Comparison of ENCODE assay signal across 8 cellular contexts in genomic region chr3:32399030-32399620, GRCh38. TPM values are rescaled to one million over a fixed set of nuclear protein-coding genes. Genes with fewer than 3 reads are reported as not detected.
DNase-seq lines count a peak whose midpoint lies in the region; ATAC-seq and TF ChIP-seq lines count a peak whose summit lies in the region.

No MANE protein-coding gene starts in this region.

- H3K79me1 ChIP-seq in IMR-90 (ENCODE audit: low read depth in 1 of 2, low read length in 2 of 2), result peaks cover 22 to 46% of the 10 kb centered on the region in 2 experiments

- POLR2A ChIA-PET in activated CD4-positive, alpha-beta T cell treated with anti-CD3 and anti-CD28 coated beads for 36 hours (lab: Charles Lee), result no interaction called here
- POLR2A ChIA-PET in IMR-90 (lab: Charles Lee; ENCODE audit: unreplicated experiment), result no interaction called here

- dilution Hi-C loops in IMR-90 (cut with HindIII; ENCODE audit: low sequenced_read_pairs, unreplicated experiment), result no loop called here

- TF ChIP-seq POLR2A in IMR-90 (IDR thresholded peaks at IDR 0.05; ENCODE audit: low read depth, low read length), result no peak

- H2BK20ac ChIP-seq in IMR-90 (ENCODE audit: low read depth, low read length), result no peak overlapping the region

- TF ChIP-seq CTCF in IMR-90 (conservative IDR thresholded peaks at IDR 0.05; ENCODE audit: low read depth, low read length), result peak; percentile 72
- peak; percentile 57 to 64 for TF ChIP-seq CTCF in fibroblast of lung (conservative IDR thresholded peaks at IDR 0.05 in 1 of 2, IDR thresholded peaks at IDR 0.05 in 1 of 2; ENCODE audit: low read depth in 1 of 2, low read length in 2 of 2)

- no peaks in the 10 kb centered on the region for H3K9me3 ChIP-seq in IMR-90 (ENCODE audit: control insufficient read depth, insufficient read depth, low read length)
- no peaks in the 10 kb centered on the region for H3K9me3 ChIP-seq in fibroblast of lung (ENCODE audit: control insufficient read depth, insufficient read depth, low read depth, low read length)

- H3K4me3 Mint-ChIP-seq in activated CD4-positive, alpha-beta T cell treated with anti-CD3 and anti-CD28 coated beads for 36 hours, result no peak overlapping the region

- peaks cover 2% of the 10 kb centered on the region for H3K4me1 ChIP-seq in IMR-90 (ENCODE audit: control insufficient read depth, insufficient read depth, low read length)
- H3K4me1 ChIP-seq in fibroblast of lung (ENCODE audit: control insufficient read depth, extremely low read depth, insufficient read depth, low read length), result peaks cover 5% of the 10 kb centered on the region

- H2BK5ac ChIP-seq in IMR-90 (ENCODE audit: low read depth, low read length, poor library complexity, severe bottlenecking), result no peak overlapping the region

- H3K36me3 ChIP-seq in IMR-90 (ENCODE audit: control insufficient read depth, insufficient read depth, low read length) (no peaks in the 10 kb centered on the region), fibroblast of lung (ENCODE audit: control insufficient read depth, insufficient read depth, low read length) (no peaks in the 10 kb centered on the region)

- H3K56ac ChIP-seq in IMR-90 (ENCODE audit: extremely low read depth, insufficient read depth, low read length), result no peak overlapping the region

- H3K14ac ChIP-seq in IMR-90 (replicated peaks; ENCODE audit: low read depth, low read length), result no peak overlapping the region

- H4K5ac ChIP-seq in IMR-90 (ENCODE audit: low read depth, low read length), result no peak overlapping the region

- WGBS in IMR-90 (ENCODE audit: extremely low coverage in 2 of 2, insufficient read length in 1 of 2), 2 experiments, result no CpG with 5 or more reads among the region's 2 CpGs

- H3K4me3 ChIP-seq in IMR-90 (ENCODE audit: insufficient read depth, low read depth, low read length) (no peak overlapping the region), fibroblast of lung (replicated peaks in 1 of 4; ENCODE audit: control extremely low read depth in 1 of 4, insufficient read depth in 1 of 4, low read depth in 3 of 4, low read length in 4 of 4) (no peak overlapping the region)

- H3K9me1 ChIP-seq in IMR-90 (ENCODE audit: insufficient read depth, low read length), result no peaks in the 10 kb centered on the region

- H3K27ac ChIP-seq in IMR-90 (ENCODE audit: insufficient read depth, low read length), result no peak overlapping the region
- no peak overlapping the region for H3K27ac ChIP-seq in fibroblast of lung (ENCODE audit: insufficient read depth, low read length)

- no peak overlapping the region for H2AK5ac ChIP-seq in IMR-90 (ENCODE audit: low read depth, low read length)

- H4K91ac ChIP-seq in IMR-90 (ENCODE audit: insufficient read depth, low read depth, low read length), result no peak overlapping the region

- no peak overlapping the region for H4K8ac ChIP-seq in IMR-90 (ENCODE audit: low read depth in 2 of 2, low read length in 2 of 2)

- peak overlapping the region; percentile 37 for H3K27ac Mint-ChIP-seq in activated CD4-positive, alpha-beta T cell treated with anti-CD3 and anti-CD28 coated beads for 36 hours

- H3K27me3 ChIP-seq in IMR-90 (ENCODE audit: control insufficient read depth, insufficient read depth, low read length), result no peaks in the 10 kb centered on the region
- H3K27me3 ChIP-seq in fibroblast of lung (ENCODE audit: control insufficient read depth, insufficient read depth, low read length), result no peaks in the 10 kb centered on the region

- H2BK15ac ChIP-seq in IMR-90 (ENCODE audit: low read depth, low read length), result no peak overlapping the region

- intact Hi-C loops in activated CD4-positive, alpha-beta T cell treated with anti-CD3 and anti-CD28 coated beads for 36 hours (cut with DNase I, micrococcal nuclease), result loop anchor here (1.0 to 2.0 kb wide), 6 partner anchors 24 to 222 kb away; no protein-coding TSS in a partner anchor
- intact Hi-C loops in IMR-90 (cut with micrococcal nuclease), result no loop called here

- peak; percentile 53 for DNase-seq in activated CD4-positive, alpha-beta T cell treated with anti-CD3 and anti-CD28 coated beads for 36 hours
- no peak for DNase-seq in activated CD4-positive, alpha-beta T cell treated with anti-CD3 and anti-CD28 coated beads, Interleukin-2, amount 50 U/mL, for 48 hours
- DNase-seq in IMR-90 (peak; percentile 60), UCSD-AML1 (lab: John Stamatoyannopoulos, UW; ENCODE audit: unreplicated experiment) (peak; percentile 20), fibroblast of lung (ENCODE audit: low read depth in 2 of 2) (peak in 1 of 2 donors; percentile 77), retina (peak; percentile 49)
- DNase-seq in activated CD8-positive, alpha-beta memory T cell treated with anti-CD3 and anti-CD28 coated beads, Interleukin-2, amount 50 U/mL, for 48 hours, result no peak

- no peak overlapping the region for H2BK120ac ChIP-seq in IMR-90 (ENCODE audit: low read depth, low read length)

- peak; percentile 34 for ATAC-seq in activated CD4-positive, alpha-beta T cell treated with anti-CD3 and anti-CD28 coated beads for 36 hours
- ATAC-seq in IMR-90 (ENCODE audit: low read depth) (no peak), GM19467 (IDR thresholded peaks at IDR 0.05; ENCODE audit: unreplicated experiment) (no peak)

- H4K20me1 ChIP-seq in IMR-90 (ENCODE audit: insufficient read depth, low read length), result no peaks in the 10 kb centered on the region
- H4K20me1 ChIP-seq in fibroblast of lung (ENCODE audit: control insufficient read depth, extremely low read depth, insufficient read depth, low read length), result no peaks in the 10 kb centered on the region

- no peak overlapping the region for H2AFZ ChIP-seq in IMR-90 (replicated peaks; ENCODE audit: low read length, poor library complexity)
- H2AFZ ChIP-seq in fibroblast of lung (ENCODE audit: low read length), result no peak overlapping the region

- CTCF ChIA-PET in activated CD4-positive, alpha-beta T cell treated with anti-CD3 and anti-CD28 coated beads for 36 hours (lab: Charles Lee), result interaction anchor here (1.5 to 6.1 kb wide), 5 partner anchors 15 to 69 kb away, joined by 3 to 42 read pairs (median 11); no protein-coding TSS in a partner anchor
- CTCF ChIA-PET in IMR-90 (lab: Yijun Ruan, JAX), result no interaction called here

- no TSS peak for BruUV-seq in IMR-90 (replicated peaks; lab: Mats Ljungman, UMichigan)

- H3K4me2 ChIP-seq in IMR-90 (ENCODE audit: low read depth, low read length), result no peak overlapping the region
- no peak overlapping the region for H3K4me2 ChIP-seq in fibroblast of lung (ENCODE audit: extremely low read depth, insufficient read depth, low read length)

- H3K9me3 Mint-ChIP-seq in activated CD4-positive, alpha-beta T cell treated with anti-CD3 and anti-CD28 coated beads for 36 hours (ENCODE audit: low read depth), result no peaks in the 10 kb centered on the region

- in situ Hi-C loops in IMR-90 (cut with MboI; ENCODE audit: low sequenced_read_pairs), result loop anchor here (25.0 kb wide), 1 partner anchor 263 kb away; no protein-coding TSS in a partner anchor

- no peak overlapping the region for H3K18ac ChIP-seq in IMR-90 (ENCODE audit: low read depth, low read length)

- H3K9ac ChIP-seq in IMR-90 (ENCODE audit: low read depth, low read length) (no peak overlapping the region), fibroblast of lung (ENCODE audit: insufficient read depth, low read length) (no peak overlapping the region)

- H3K27me3 Mint-ChIP-seq in activated CD4-positive, alpha-beta T cell treated with anti-CD3 and anti-CD28 coated beads for 36 hours, result no peaks in the 10 kb centered on the region

- H2AK9ac ChIP-seq in IMR-90 (replicated peaks; ENCODE audit: low read depth, low read length, poor library complexity), result no peak overlapping the region

- H3K4ac ChIP-seq in IMR-90 (ENCODE audit: low read depth, low read length), result no peak overlapping the region

- H3K79me2 ChIP-seq in fibroblast of lung (ENCODE audit: control insufficient read depth, insufficient read depth, low read length), result peaks cover 6% of the 10 kb centered on the region

- peaks cover 11% of the 10 kb centered on the region for H3K36me3 Mint-ChIP-seq in activated CD4-positive, alpha-beta T cell treated with anti-CD3 and anti-CD28 coated beads for 36 hours (ENCODE audit: low read depth)

- TF ChIP-seq RAD21 in IMR-90 (IDR thresholded peaks at IDR 0.05; ENCODE audit: low read length), result peak; percentile 59

- H3K23ac ChIP-seq in IMR-90 (ENCODE audit: low read depth, low read length), result no peak overlapping the region

- H3K4me1 Mint-ChIP-seq in activated CD4-positive, alpha-beta T cell treated with anti-CD3 and anti-CD28 coated beads for 36 hours, result peaks cover 72% of the 10 kb centered on the region

TF ChIP-seq in IMR-90, 13 proteins besides CTCF, POLR2A, EP300 and RAD21:
- TF ChIP-seq SMC3 (IDR thresholded peaks at IDR 0.05; ENCODE audit: low read depth, low read length), result peak; percentile 41
- TF ChIP-seq MAZ (IDR thresholded peaks at IDR 0.05; ENCODE audit: borderline replicate concordance, low read depth, low read length), result no peak

RNA-seq across cellular contexts. Expression of gene CMTM7, which starts 7.5 kb away (rescaled TPM):
- total RNA-seq in activated CD4-positive, alpha-beta T cell treated with anti-CD3 and anti-CD28 coated beads for 36 hours, result 10 to 100 TPM; 41.1 to 67.0 TPM
- total RNA-seq in IMR-90 (2012; rRNA removed) (3.4 and 3.9 TPM in 2 replicates), fibroblast of lung (3.3 and 3.5 TPM in 2 replicates)
- polyA plus RNA-seq in IMR-90 (2012; rRNA removed) (31.4 and 33.7 TPM in 2 replicates), fibroblast of lung (9.3 and 14.3 TPM in 2 replicates)
- polyA plus RNA-seq in IMR-90 (2012; cell fraction: cytosol; rRNA removed), result 30.2 and 33.4 TPM in 2 replicates
- polyA plus RNA-seq in IMR-90 (2012; cell fraction: nucleus; rRNA removed; ENCODE audit: low replicate concordance), result 16.1 and 21.9 TPM in 2 replicates
- 8.3 and 11.6 TPM in 2 replicates for polyA plus RNA-seq in fibroblast of lung (2012)
- polyA minus RNA-seq in fibroblast of lung (ENCODE audit: low replicate concordance), result 17.6 and 22.4 TPM in 2 replicates

Comparison
In these comparisons a context has a peak if more than half of its experiments do, and no peak if none do; other contexts are left out.
1. DNase-seq: peak in activated CD4-positive, alpha-beta T cell treated with anti-CD3 and anti-CD28 coated beads for 36 hours (single experiment), IMR-90 (single experiment), UCSD-AML1 (single experiment) and retina (single experiment); none in activated CD4-positive, alpha-beta T cell treated with anti-CD3 and anti-CD28 coated beads, Interleukin-2, amount 50 U/mL, for 48 hours (0 of 2) and activated CD8-positive, alpha-beta memory T cell treated with anti-CD3 and anti-CD28 coated beads, Interleukin-2, amount 50 U/mL, for 48 hours (single experiment).